Comparison of ENCODE assay signal across 18 cellular contexts in genomic region chr2:28568533-28568932, GRCh38.
"Had no signal": no experiment of that assay in that cellular context is flagged by ENCODE, and none has a peak within 500 bp of the region (broad histone marks: within the 10 kb centered on the region; RNA-seq: fewer than 3 reads in every experiment).

No MANE protein-coding gene starts in this region.

- H3K27ac ChIP-seq: esophagus muscularis mucosa had no signal

- ATAC-seq: activated naive CD4-positive, alpha-beta T cell treated with anti-CD3 and anti-CD28 coated beads, Interleukin-2, amount 50 U/mL, for 72 hours; right cardiac atrium; WTC11 had no signal

- H3K9me3 ChIP-seq: esophagus muscularis mucosa had no signal

- H3K4me2 ChIP-seq: smooth muscle cell had no signal

- H3K4me3 ChIP-seq: esophagus muscularis mucosa, smooth muscle cell had no signal

- H3K9me3 Mint-ChIP-seq: activated naive CD4-positive, alpha-beta T cell treated with anti-CD3 and anti-CD28 coated beads, Interleukin-2, amount 50 U/mL, for 72 hours; WTC11 had no signal

- H3K27ac Mint-ChIP-seq: activated CD4-positive, alpha-beta memory T cell treated with anti-CD3 and anti-CD28 coated beads, Interleukin-2, amount 10 ng/mL, durations not matched to agents 7 days and 5 days; activated naive CD4-positive, alpha-beta T cell treated with anti-CD3 and anti-CD28 coated beads, Interleukin-2, amount 50 U/mL, for 72 hours; nephron progenitor cell; WTC11 had no signal

- H3K36me3 ChIP-seq: esophagus muscularis mucosa had no signal

- DNase-seq: activated CD4-positive, alpha-beta memory T cell treated with anti-CD3 and anti-CD28 coated beads, Interleukin-2, amount 10 ng/mL, durations not matched to agents 7 days and 5 days; activated CD4-positive, alpha-beta T cell treated with anti-CD3 and anti-CD28 coated beads for 4 hours; activated effector memory CD4-positive, alpha-beta T cell treated with anti-CD3 and anti-CD28 coated beads, Interleukin-2, amount 50 U/mL, for 16 hours; activated T-cell treated with anti-CD3 and anti-CD28 coated beads, Interleukin-2, amount 50 U/mL, for 48 hours; dorsolateral prefrontal cortex; glutamatergic neuron; nephron progenitor cell; occipital lobe; right cardiac atrium; stimulated activated CD4-positive, alpha-beta T cell treated with anti-CD3 and anti-CD28 coated beads, Interleukin-4, amount 100 ng/mL, for 4 hours; stimulated activated CD8-positive, alpha-beta memory T cell treated with anti-CD3 and anti-CD28 coated beads, Interleukin-4, amount 100 ng/mL, for 48 hours; stimulated activated naive CD4-positive, alpha-beta T cell treated with Interleukin-2 at 50 U/mL for 16 hours; substantia nigra; trophoblast cell had no signal

- H3K36me3 Mint-ChIP-seq: activated naive CD4-positive, alpha-beta T cell treated with anti-CD3 and anti-CD28 coated beads, Interleukin-2, amount 50 U/mL, for 72 hours; WTC11 had no signal

- H3K27me3 ChIP-seq: dorsolateral prefrontal cortex, esophagus muscularis mucosa had no signal
